Comparison of ENCODE assay signal across 8 cellular contexts in genomic region chr5:69367697-69368279, GRCh38. TPM values are rescaled to one million over a fixed set of nuclear protein-coding genes. Genes with fewer than 3 reads are reported as not detected.
DNase-seq lines count a peak whose midpoint lies in the region; ATAC-seq and TF ChIP-seq lines count a peak whose summit lies in the region.

No MANE protein-coding gene starts in this region.

- peaks cover 21% of the 10 kb centered on the region for H3K36me3 ChIP-seq in CD8-positive, alpha-beta memory T cell (ENCODE audit: insufficient read depth, low read length)
- H3K36me3 ChIP-seq in mammary epithelial cell (ENCODE audit: insufficient read depth, low read length) (peaks cover 23% of the 10 kb centered on the region), tibial nerve (peaks cover 0 to 44% (median 0%) of the 10 kb centered on the region in 3 donors)

- H3K4me1 ChIP-seq in CD8-positive, alpha-beta memory T cell (ENCODE audit: insufficient read depth, low read length), result peaks cover 24% of the 10 kb centered on the region
- H3K4me1 ChIP-seq in mammary epithelial cell (ENCODE audit: insufficient read depth, low read length) (peaks cover 4% of the 10 kb centered on the region), tibial nerve (peaks cover 6 to 60% (median 14%) of the 10 kb centered on the region in 4 donors)

- dilution Hi-C loops in mammary epithelial cell (cut with HindIII; ENCODE audit: low sequenced_read_pairs), result no loop called here

- no peak for ATAC-seq in naive thymus-derived CD8-positive, alpha-beta T cell

- H3K4me2 ChIP-seq in mammary epithelial cell (ENCODE audit: insufficient read depth, low read depth, low read length), result peak overlapping the region; percentile 92

- peaks cover 0 to 2% (median 0%) of the 10 kb centered on the region in 5 donors for H3K9me3 Mint-ChIP-seq in CD8-positive, alpha-beta memory T cell
- H3K9me3 Mint-ChIP-seq in naive thymus-derived CD8-positive, alpha-beta T cell, result no peaks in the 10 kb centered on the region

- H3K9me3 ChIP-seq in CD8-positive, alpha-beta memory T cell (ENCODE audit: low read length), result no peaks in the 10 kb centered on the region
- H3K9me3 ChIP-seq in mammary epithelial cell (replicated peaks; ENCODE audit: insufficient read depth, low read length), result no peaks in the 10 kb centered on the region
- no peaks in the 10 kb centered on the region for H3K9me3 ChIP-seq in tibial nerve

- POLR2A ChIA-PET in CD8-positive, alpha-beta memory T cell (lab: Charles Lee), result no interaction called here
- POLR2A ChIA-PET in naive thymus-derived CD8-positive, alpha-beta T cell (lab: Charles Lee), result interaction anchor here (1.1 kb wide), 1 partner anchor 35 kb away, joined by 3 read pairs; the partner anchor contains the start of gene CCDC125

- no peaks in the 10 kb centered on the region for H4K20me1 ChIP-seq in mammary epithelial cell (ENCODE audit: insufficient read depth, low read length)

- peaks cover 33 to 69% (median 68%) of the 10 kb centered on the region in 3 donors for H3K4me1 Mint-ChIP-seq in CD8-positive, alpha-beta memory T cell
- peaks cover 16 to 60% (median 44%) of the 10 kb centered on the region in 4 donors for H3K4me1 Mint-ChIP-seq in naive thymus-derived CD8-positive, alpha-beta T cell

- no peak for TF ChIP-seq EP300 in tibial nerve (IDR thresholded peaks at IDR 0.05)

- no peak for TF ChIP-seq POLR2A in tibial nerve (IDR thresholded peaks at IDR 0.05)

- peak; percentile 50 for TF ChIP-seq CTCF in LNCAP (IDR thresholded peaks at IDR 0.05)
- no peak for TF ChIP-seq CTCF in mammary epithelial cell (conservative IDR thresholded peaks at IDR 0.05 in 1 of 2, IDR thresholded peaks at IDR 0.05 in 1 of 2; ENCODE audit: extremely low read depth in 1 of 2, insufficient read depth in 1 of 2, low read depth in 1 of 2, low read length in 2 of 2)
- TF ChIP-seq CTCF in tibial nerve (IDR thresholded peaks at IDR 0.05), result no peak

- no peak for DNase-seq in CD8-positive, alpha-beta memory T cell
- DNase-seq in mammary epithelial cell, result no peak
- no peak for DNase-seq in naive thymus-derived CD8-positive, alpha-beta T cell
- DNase-seq in G401 (ENCODE audit: low spot score), result no peak
- DNase-seq in HT-29 (ENCODE audit: low spot score), result no peak
- DNase-seq in KG1 (lab: John Stamatoyannopoulos, UW), result no peak
- no peak for DNase-seq in tibial nerve (ENCODE audit: low spot score in 2 of 2)

- H3K27ac ChIP-seq in CD8-positive, alpha-beta memory T cell (ENCODE audit: low read depth, low read length), result peak overlapping the region; percentile 99
- H3K27ac ChIP-seq in mammary epithelial cell (ENCODE audit: insufficient read depth, low read depth, low read length), result peak overlapping the region; percentile 91
- H3K27ac ChIP-seq in tibial nerve, result peak overlapping the region in 1 of 4 donors; percentile 98

- CTCF ChIA-PET in CD8-positive, alpha-beta memory T cell (lab: Charles Lee), result interaction anchor here (1.5 kb wide), 1 partner anchor 12 kb away, joined by 4 read pairs; no protein-coding TSS in a partner anchor
- CTCF ChIA-PET in mammary epithelial cell (lab: Charles Lee; ENCODE audit: low non-redundant PET), result no interaction called here

- peak overlapping the region; percentile 90 to 98 (median 94) for H3K4me3 Mint-ChIP-seq in CD8-positive, alpha-beta memory T cell
- H3K4me3 Mint-ChIP-seq in naive thymus-derived CD8-positive, alpha-beta T cell, result peak overlapping the region; percentile 91 to 99 (median 96)

- 96% methylated on average over 9 of the region's 11 CpGs for WGBS in mammary epithelial cell (ENCODE audit: low coverage, missing lambda C conversion rate)
- WGBS in tibial nerve, 2 donors, result 88% methylated on average over 11 of the region's 11 CpGs

- peak overlapping the region; percentile 6 to 100 (median 98) for H3K27ac Mint-ChIP-seq in CD8-positive, alpha-beta memory T cell
- peak overlapping the region; percentile 91 to 100 (median 98) for H3K27ac Mint-ChIP-seq in naive thymus-derived CD8-positive, alpha-beta T cell

- H3K9ac ChIP-seq in mammary epithelial cell (ENCODE audit: insufficient read depth, low read length), result peak overlapping the region; percentile 89

- H2AFZ ChIP-seq in mammary epithelial cell (ENCODE audit: low read depth, low read length), result no peak overlapping the region

- peaks cover 88% of the 10 kb centered on the region for H3K79me2 ChIP-seq in mammary epithelial cell (ENCODE audit: insufficient read depth, low read length)

- H3K36me3 Mint-ChIP-seq in CD8-positive, alpha-beta memory T cell, result peaks cover 3 to 49% (median 10%) of the 10 kb centered on the region in 3 donors
- peaks cover 4 to 40% (median 5%) of the 10 kb centered on the region in 3 donors for H3K36me3 Mint-ChIP-seq in naive thymus-derived CD8-positive, alpha-beta T cell

- peak overlapping the region; percentile 70 for H3K4me3 ChIP-seq in CD8-positive, alpha-beta memory T cell (ENCODE audit: low read length)
- H3K4me3 ChIP-seq in mammary epithelial cell (replicated peaks in 1 of 3; ENCODE audit: insufficient read depth in 1 of 3, low read depth in 2 of 3, low read length in 3 of 3) (peak overlapping the region; percentile 89 to 100 (median 99)), tibial nerve (peak overlapping the region in 2 of 4 donors; percentile 74 to 94)

- intact Hi-C loops in mammary epithelial cell (cut with micrococcal nuclease), result loop anchor here (2.0 kb wide), 2 partner anchors 135 to 325 kb away; no protein-coding TSS in a partner anchor

- no peaks in the 10 kb centered on the region for H3K27me3 Mint-ChIP-seq in CD8-positive, alpha-beta memory T cell
- no peaks in the 10 kb centered on the region for H3K27me3 Mint-ChIP-seq in naive thymus-derived CD8-positive, alpha-beta T cell

- no peaks in the 10 kb centered on the region for H3K27me3 ChIP-seq in CD8-positive, alpha-beta memory T cell (ENCODE audit: insufficient read depth, low read length, poor library complexity, severe bottlenecking)
- H3K27me3 ChIP-seq in mammary epithelial cell (ENCODE audit: insufficient read depth, low read length) (no peaks in the 10 kb centered on the region), tibial nerve (no peaks in the 10 kb centered on the region)

- no TSS peak for BruUV-seq in mammary epithelial cell (replicated peaks; lab: Mats Ljungman, UMichigan)

- in situ Hi-C loops in mammary epithelial cell (cut with MboI; ENCODE audit: low sequenced_read_pairs in 2 of 2), result loop anchor here in 1 of 2 donors (25.0 kb wide), 1 partner anchor 280 kb away; the partner anchor contains the start of gene SLC30A5
- in situ Hi-C loops in G401 (cut with HindIII; ENCODE audit: low sequenced_read_pairs), result no loop called here

RNA-seq across cellular contexts. Expression of gene AK6, which starts 1.5 kb away (rescaled TPM):
- total RNA-seq in CD8-positive, alpha-beta memory T cell, result 100 to 1,000 TPM; 104 to 108 TPM
- polyA plus RNA-seq in CD8-positive, alpha-beta memory T cell, result 90.9 TPM
- total RNA-seq in mammary epithelial cell (10 to 100 TPM; 14.0 to 38.5 TPM), tibial nerve (10 to 100 TPM in 2 of 4 donors, 1 to 10 TPM in 2; 8.4 to 40.8 (median 15.3) TPM)
- polyA plus RNA-seq in mammary epithelial cell, result 17.5 TPM
- polyA minus RNA-seq in mammary epithelial cell, result 5.8 TPM
- total RNA-seq in naive thymus-derived CD8-positive, alpha-beta T cell, result 10 to 100 TPM; 25.8 to 27.3 TPM
- polyA plus RNA-seq in naive thymus-derived CD8-positive, alpha-beta T cell, result 10 to 100 TPM; 64.6 to 77.0 (median 71.6) TPM
- 39.7 and 62.0 TPM in 2 replicates for total RNA-seq in G401 (2014; rRNA removed; shearing (Covaris generic))
- total RNA-seq in HT-29 (2014; rRNA removed; shearing (Covaris generic)), result 23.7 and 23.8 TPM in 2 replicates

RNA-seq across cellular contexts. Expression of gene TAF9, which starts 1.5 kb away (rescaled TPM):
- total RNA-seq in CD8-positive, alpha-beta memory T cell, result 10 to 100 TPM; 70.2 to 70.5 TPM
- polyA plus RNA-seq in CD8-positive, alpha-beta memory T cell, result 95.0 TPM
- total RNA-seq in mammary epithelial cell, result 100 to 1,000 TPM in 1 of 2 donors, 10 to 100 TPM in 1; 84.0 to 105 TPM
- 121 TPM for polyA plus RNA-seq in mammary epithelial cell
- polyA minus RNA-seq in mammary epithelial cell, result 68.3 TPM
- 10 to 100 TPM; 61.8 to 66.4 TPM for total RNA-seq in naive thymus-derived CD8-positive, alpha-beta T cell
- polyA plus RNA-seq in naive thymus-derived CD8-positive, alpha-beta T cell, result 100 to 1,000 TPM; 111 to 113 (median 113) TPM
- 144 and 177 TPM in 2 replicates for total RNA-seq in G401 (2014; rRNA removed; shearing (Covaris generic))
- 77.5 and 82.6 TPM in 2 replicates for total RNA-seq in HT-29 (2014; rRNA removed; shearing (Covaris generic))
- total RNA-seq in tibial nerve, result 10 to 100 TPM; 17.7 to 40.9 (median 29.8) TPM

RNA-seq across cellular contexts. Expression of gene RAD17, which starts 1.8 kb away (rescaled TPM):
- total RNA-seq in CD8-positive, alpha-beta memory T cell, result 10 to 100 TPM; 27.6 to 28.4 TPM
- 26.5 TPM for polyA plus RNA-seq in CD8-positive, alpha-beta memory T cell
- total RNA-seq in mammary epithelial cell, result 10 to 100 TPM; 21.5 to 23.3 TPM
- 8.7 TPM for polyA plus RNA-seq in mammary epithelial cell
- polyA minus RNA-seq in mammary epithelial cell, result 12.4 TPM
- total RNA-seq in naive thymus-derived CD8-positive, alpha-beta T cell, result 10 to 100 TPM; 36.6 to 38.5 TPM
- polyA plus RNA-seq in naive thymus-derived CD8-positive, alpha-beta T cell, result 10 to 100 TPM; 15.6 to 25.5 (median 18.4) TPM
- 17.4 and 19.3 TPM in 2 replicates for total RNA-seq in G401 (2014; rRNA removed; shearing (Covaris generic))
- total RNA-seq in HT-29 (2014; rRNA removed; shearing (Covaris generic)), result 7.2 and 14.9 TPM in 2 replicates
- total RNA-seq in tibial nerve, result 10 to 100 TPM; 11.4 to 27.8 (median 19.0) TPM

RNA-seq across cellular contexts. Expression of gene CCDC125, which starts 35.2 kb away (rescaled TPM):
- 1 to 10 TPM; 8.5 to 9.0 TPM for total RNA-seq in CD8-positive, alpha-beta memory T cell
- polyA plus RNA-seq in CD8-positive, alpha-beta memory T cell, result 6.1 TPM
- 1 to 10 TPM; 5.2 to 6.6 TPM for total RNA-seq in mammary epithelial cell
- polyA plus RNA-seq in mammary epithelial cell, result 1.9 TPM
- polyA minus RNA-seq in mammary epithelial cell, result 4.2 TPM
- total RNA-seq in naive thymus-derived CD8-positive, alpha-beta T cell, result 1 to 10 TPM; 9.3 to 9.4 TPM
- 1 to 10 TPM; 1.7 to 6.7 (median 2.6) TPM for polyA plus RNA-seq in naive thymus-derived CD8-positive, alpha-beta T cell
- total RNA-seq in G401 (2014; rRNA removed; shearing (Covaris generic)), result not detected in 2 replicates
- 3.4 and 3.7 TPM in 2 replicates for total RNA-seq in HT-29 (2014; rRNA removed; shearing (Covaris generic))
- total RNA-seq in tibial nerve, result 10 to 100 TPM in 2 of 4 donors, 1 to 10 TPM in 2; 5.7 to 10.3 (median 8.3) TPM

RNA-seq across cellular contexts. Expression of gene MARVELD2, which starts 47.1 kb away (rescaled TPM):
- total RNA-seq in CD8-positive, alpha-beta memory T cell, result under 1 TPM; 0.39 to 0.40 TPM
- 1.4 TPM for polyA plus RNA-seq in CD8-positive, alpha-beta memory T cell
- total RNA-seq in mammary epithelial cell (10 to 100 TPM; 35.3 to 52.0 TPM), tibial nerve (1 to 10 TPM in 2 of 4 donors, under 1 TPM in 2; 0.59 to 1.3 (median 1.0) TPM)
- 26.6 TPM for polyA plus RNA-seq in mammary epithelial cell
- 41.7 TPM for polyA minus RNA-seq in mammary epithelial cell
- 1 to 10 TPM; 1.7 to 2.3 TPM for total RNA-seq in naive thymus-derived CD8-positive, alpha-beta T cell
- 1 to 10 TPM in 1 of 3 donors, under 1 TPM in 2; 0.46 to 1.4 (median 0.98) TPM for polyA plus RNA-seq in naive thymus-derived CD8-positive, alpha-beta T cell
- not detected in 2 replicates for total RNA-seq in G401 (2014; rRNA removed; shearing (Covaris generic))
- 21.8 and 26.7 TPM in 2 replicates for total RNA-seq in HT-29 (2014; rRNA removed; shearing (Covaris generic))
